Comparison of ENCODE assay signal across 8 cellular contexts in genomic region chr6:7146079-7146828, GRCh38. TPM values are rescaled to one million over a fixed set of nuclear protein-coding genes. Genes with fewer than 3 reads are reported as not detected.
DNase-seq lines count a peak whose midpoint lies in the region; ATAC-seq, FAIRE-seq and TF ChIP-seq lines count a peak whose summit lies in the region.

No MANE protein-coding gene starts in this region.

- FAIRE-seq in bronchial epithelial cell (lab: Jason Lieb, UNC), result no peak

- H3K9ac ChIP-seq in OCI-LY3 (ENCODE audit: low read length), result no peak overlapping the region

- peak; percentile 56 for DNase-seq in bronchial epithelial cell (ENCODE audit: low read depth)
- DNase-seq in left lung, result peak; percentile 83 to 85
- no peak for DNase-seq in thoracic aorta (ENCODE audit: low spot score)
- no peak for DNase-seq in DMS114 treated with DMSO at 0.1 percent for 48 hours (lab: John Stamatoyannopoulos, UW; ENCODE audit: unreplicated experiment)
- no peak for DNase-seq in SW480 (ENCODE audit: low spot score)

- H2AFZ ChIP-seq in OCI-LY3 (ENCODE audit: low read depth, low read length), result no peak overlapping the region

- peaks cover 96% of the 10 kb centered on the region for H3K79me2 ChIP-seq in OCI-LY3 (ENCODE audit: low read length)

- intact Hi-C loops in left lung (cut with DNase I), result loop anchor here in 1 of 2 donors (10.0 kb wide), 1 partner anchor 629 kb away; no protein-coding TSS in a partner anchor

- H3K27ac ChIP-seq in OCI-LY3 (ENCODE audit: low read length) (no peak overlapping the region), left lung (peak overlapping the region; percentile 85), thoracic aorta (peak overlapping the region; percentile 69 to 73)

- peak overlapping the region; percentile 62 for H3K4me2 ChIP-seq in OCI-LY3 (ENCODE audit: low read length)

- TF ChIP-seq CTCF in OCI-LY3 (IDR thresholded peaks at IDR 0.05; ENCODE audit: low read depth, low read length) (no peak), bronchial epithelial cell (IDR thresholded peaks at IDR 0.05; ENCODE audit: insufficient read depth, low read length, severe bottlenecking) (no peak), left lung (IDR thresholded peaks at IDR 0.05) (no peak), thoracic aorta (IDR thresholded peaks at IDR 0.05) (no peak)

- H3K4me3 ChIP-seq in OCI-LY3 (ENCODE audit: low read length), result peak overlapping the region; percentile 38; the same call in 1 of the 2 replicates
- H3K4me3 ChIP-seq in bronchial epithelial cell (ENCODE audit: low read depth, low read length), result no peak overlapping the region
- H3K4me3 ChIP-seq in left lung, result peak overlapping the region in 1 of 2 donors; percentile 9
- peak overlapping the region; percentile 50 for H3K4me3 ChIP-seq in thoracic aorta

- H3K4me1 ChIP-seq in OCI-LY3 (ENCODE audit: low read length), result peaks cover 77% of the 10 kb centered on the region
- H3K4me1 ChIP-seq in left lung, result peaks cover 32 to 86% of the 10 kb centered on the region in 2 donors
- peaks cover 31 to 57% of the 10 kb centered on the region in 2 donors for H3K4me1 ChIP-seq in thoracic aorta (ENCODE audit: control insufficient read depth in 1 of 2, low read depth in 2 of 2)

- ATAC-seq in GM18498 (IDR thresholded peaks at IDR 0.05; ENCODE audit: unreplicated experiment) (peak; percentile 63), HG02852 (IDR thresholded peaks at IDR 0.05; ENCODE audit: unreplicated experiment) (peak; percentile 69), left lung (peak; percentile 79), thoracic aorta (ENCODE audit: insufficient number of reproducible peaks, low FRiP score, low read depth) (no peak)

- H3K27me3 ChIP-seq in OCI-LY3 (ENCODE audit: low read depth, low read length) (no peaks in the 10 kb centered on the region), bronchial epithelial cell (ENCODE audit: control insufficient read depth, insufficient read depth, low read length) (no peaks in the 10 kb centered on the region), left lung (no peaks in the 10 kb centered on the region), thoracic aorta (replicated peaks; ENCODE audit: insufficient read depth) (no peaks in the 10 kb centered on the region)

- H3K9me3 ChIP-seq in OCI-LY3 (ENCODE audit: insufficient read depth, low read length) (no peaks in the 10 kb centered on the region), left lung (no peaks in the 10 kb centered on the region), thoracic aorta (no peaks in the 10 kb centered on the region)

- no peaks in the 10 kb centered on the region for H3K36me3 ChIP-seq in OCI-LY3 (replicated peaks; ENCODE audit: low read depth, low read length)
- H3K36me3 ChIP-seq in bronchial epithelial cell (ENCODE audit: control insufficient read depth, insufficient read depth, low read length), result peaks cover 1% of the 10 kb centered on the region
- H3K36me3 ChIP-seq in left lung, result no peaks in the 10 kb centered on the region
- no peaks in the 10 kb centered on the region for H3K36me3 ChIP-seq in thoracic aorta

- H4K20me1 ChIP-seq in OCI-LY3 (ENCODE audit: insufficient read depth, low read length), result peaks cover 79% of the 10 kb centered on the region

RNA-seq across cellular contexts. Expression of gene RREB1, which starts 38.5 kb away (rescaled TPM):
- total RNA-seq in bronchial epithelial cell, result 16.6 and 28.0 TPM in 2 replicates
- 10 to 100 TPM; 49.3 to 54.0 TPM for total RNA-seq in left lung
- total RNA-seq in thoracic aorta, result 10 to 100 TPM; 30.6 to 39.3 TPM

Comparison
In these comparisons a context has a peak if more than half of its experiments do, and no peak if none do; other contexts are left out.
1. DNase-seq: peak in bronchial epithelial cell (single experiment) and left lung (2 of 2); none in thoracic aorta (single experiment), DMS114 treated with DMSO at 0.1 percent for 48 hours (single experiment) and SW480 (single experiment).